10 cellular contexts compared by ENCODE assay signal in the genomic region with DNA sequence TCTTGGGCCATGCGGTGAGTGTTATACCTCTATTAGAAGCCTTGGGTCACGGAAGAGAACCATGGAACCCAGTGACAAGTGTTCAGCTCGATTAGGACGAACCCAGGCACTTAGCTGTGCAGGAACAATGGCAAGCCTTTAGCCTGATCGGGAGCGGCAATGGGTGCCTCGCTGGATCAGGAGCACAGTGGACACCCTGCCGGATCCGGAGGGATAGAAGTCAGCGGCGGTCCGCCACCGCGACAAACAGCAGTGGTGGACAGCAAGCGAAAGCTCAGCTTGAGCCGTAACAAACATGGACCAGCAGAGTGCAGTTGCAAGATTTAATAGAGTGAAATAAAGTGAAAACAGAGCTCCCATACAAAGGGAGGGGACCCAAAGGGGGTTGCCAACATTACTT. TPM values are rescaled to one million over a fixed set of nuclear protein-coding genes. Genes with fewer than 3 reads are reported as not detected.
DNase-seq lines count a peak whose midpoint lies in the region; TF ChIP-seq lines count a peak whose summit lies in the region.
"Not testable (repeated sequence)": the region's sequence is repeated elsewhere in the genome, so short reads cannot be mapped to it uniquely, and the experiment has no call there.
"Had no signal": no experiment of that assay in that cellular context is flagged by ENCODE, and none has a peak within 500 bp of the region (broad histone marks: within the 10 kb centered on the region; RNA-seq: fewer than 3 reads in every experiment).

No MANE protein-coding gene starts in this region.

- H3K9me3 Mint-ChIP-seq in osteocyte (ENCODE audit: unreplicated experiment): not testable (repeated sequence)

- peaks cover 25% of the 10 kb centered on the region for H3K27me3 Mint-ChIP-seq in osteocyte (ENCODE audit: unreplicated experiment)

- peak; percentile 76 for DNase-seq in osteocyte (ENCODE audit: extremely low spot score, unreplicated experiment)

- H3K4me3 Mint-ChIP-seq in osteocyte (ENCODE audit: unreplicated experiment): not testable (repeated sequence)

- not testable (repeated sequence) for H3K4me1 Mint-ChIP-seq in osteocyte (ENCODE audit: unreplicated experiment)

- not testable (repeated sequence) for H3K36me3 Mint-ChIP-seq in osteocyte (ENCODE audit: unreplicated experiment)

- not testable (repeated sequence) for H3K27ac Mint-ChIP-seq in osteocyte (ENCODE audit: unreplicated experiment)

- TF ChIP-seq CTCF in osteocyte (IDR thresholded peaks at IDR 0.05): not testable (repeated sequence)

RNA-seq across cellular contexts. Expression of a gene that starts 24.2 kb away (rescaled TPM):
- total RNA-seq in osteocyte: not detected in 2 replicates
- total RNA-seq: A172; A673; B cell; Calu3; CD4-positive, alpha-beta memory T cell; CD4-positive, alpha-beta T cell; CD4-positive, CD25-positive, alpha-beta regulatory T cell; CD8-positive, alpha-beta memory T cell; CD8-positive, alpha-beta T cell had no signal

RNA-seq across cellular contexts. Expression of a gene that starts 38.1 kb away (rescaled TPM):
- total RNA-seq in osteocyte: not detected in 2 replicates
- total RNA-seq: A172; A673; B cell; CD4-positive, alpha-beta memory T cell; CD4-positive, alpha-beta T cell; CD4-positive, CD25-positive, alpha-beta regulatory T cell; CD8-positive, alpha-beta memory T cell; CD8-positive, alpha-beta T cell had no signal
